ENCODE assay signal across 1 cellular context in genomic region chr15:90603893-90604292, GRCh38.
TF ChIP-seq lines count a peak whose summit lies in the region.

No MANE protein-coding gene starts in this region.

TF ChIP-seq in GM23338, 12 proteins besides CTCF, POLR2A, EP300 and RAD21 (continued from another document):
- TF ChIP-seq REST (IDR thresholded peaks at IDR 0.05; ENCODE audit: unreplicated experiment), result no peak
